In genomic region chr22:19598054-19598855, GRCh38 we compare ENCODE assay signal across 9 cellular contexts.
DNase-seq lines count a peak whose midpoint lies in the region; ATAC-seq and TF ChIP-seq lines count a peak whose summit lies in the region.
"Had no signal": no experiment of that assay in that cellular context is flagged by ENCODE, and none has a peak within 500 bp of the region (broad histone marks: within the 10 kb centered on the region; RNA-seq: fewer than 3 reads in every experiment).

No MANE protein-coding gene starts in this region.

- ATAC-seq in activated naive CD8-positive, alpha-beta T cell treated with anti-CD3 and anti-CD28 coated beads, Interleukin-2, amount 50 U/mL, for 24 hours: peak; percentile 37
- ATAC-seq in GM18868 (IDR thresholded peaks at IDR 0.05; ENCODE audit: unreplicated experiment): no peak

- no peaks in the 10 kb centered on the region for H3K27me3 Mint-ChIP-seq in activated naive CD8-positive, alpha-beta T cell treated with anti-CD3 and anti-CD28 coated beads, Interleukin-2, amount 50 U/mL, for 24 hours

- H3K27ac ChIP-seq in coronary artery: no peak overlapping the region

- H3K27ac Mint-ChIP-seq in activated naive CD8-positive, alpha-beta T cell treated with anti-CD3 and anti-CD28 coated beads, Interleukin-2, amount 50 U/mL, for 24 hours: no peak overlapping the region
- H3K27ac Mint-ChIP-seq: endodermal cell had no signal

- no peak overlapping the region for H3K4me3 ChIP-seq in coronary artery

- TF ChIP-seq CTCF in coronary artery (IDR thresholded peaks at IDR 0.05): no peak

- DNase-seq in Daoy (ENCODE audit: low read depth): peak; percentile 27
- DNase-seq in MV-4-11 (lab: John Stamatoyannopoulos, UW): peak; percentile 23
- DNase-seq in activated naive CD8-positive, alpha-beta T cell treated with anti-CD3 and anti-CD28 coated beads, Interleukin-2, amount 50 U/mL, for 24 hours: no peak
- peak; percentile 74 for DNase-seq in myocyte (ENCODE audit: low read depth)
- no peak for DNase-seq in coronary artery (ENCODE audit: low spot score)
- DNase-seq in COLO829 (ENCODE audit: low spot score): no peak
- DNase-seq: endodermal cell, T-helper 9 cell had no signal

- H3K36me3 Mint-ChIP-seq in activated naive CD8-positive, alpha-beta T cell treated with anti-CD3 and anti-CD28 coated beads, Interleukin-2, amount 50 U/mL, for 24 hours (ENCODE audit: low read depth): no peaks in the 10 kb centered on the region

- H3K4me1 Mint-ChIP-seq in activated naive CD8-positive, alpha-beta T cell treated with anti-CD3 and anti-CD28 coated beads, Interleukin-2, amount 50 U/mL, for 24 hours: peaks cover 35% of the 10 kb centered on the region
- H3K4me1 Mint-ChIP-seq: endodermal cell had no signal

- H3K4me3 Mint-ChIP-seq in activated naive CD8-positive, alpha-beta T cell treated with anti-CD3 and anti-CD28 coated beads, Interleukin-2, amount 50 U/mL, for 24 hours: no peak overlapping the region
- H3K4me3 Mint-ChIP-seq: endodermal cell had no signal

- no peaks in the 10 kb centered on the region for H3K9me3 Mint-ChIP-seq in activated naive CD8-positive, alpha-beta T cell treated with anti-CD3 and anti-CD28 coated beads, Interleukin-2, amount 50 U/mL, for 24 hours
- H3K9me3 Mint-ChIP-seq: endodermal cell had no signal

Comparison
In these comparisons a context has a peak if more than half of its experiments do, and no peak if none do; other contexts are left out.
1. DNase-seq: peak in Daoy (single experiment), MV-4-11 (single experiment) and myocyte (single experiment); none in activated naive CD8-positive, alpha-beta T cell treated with anti-CD3 and anti-CD28 coated beads, Interleukin-2, amount 50 U/mL, for 24 hours (single experiment), coronary artery (single experiment) and COLO829 (single experiment).